19 cellular contexts compared by ENCODE assay signal in the genomic region with DNA sequence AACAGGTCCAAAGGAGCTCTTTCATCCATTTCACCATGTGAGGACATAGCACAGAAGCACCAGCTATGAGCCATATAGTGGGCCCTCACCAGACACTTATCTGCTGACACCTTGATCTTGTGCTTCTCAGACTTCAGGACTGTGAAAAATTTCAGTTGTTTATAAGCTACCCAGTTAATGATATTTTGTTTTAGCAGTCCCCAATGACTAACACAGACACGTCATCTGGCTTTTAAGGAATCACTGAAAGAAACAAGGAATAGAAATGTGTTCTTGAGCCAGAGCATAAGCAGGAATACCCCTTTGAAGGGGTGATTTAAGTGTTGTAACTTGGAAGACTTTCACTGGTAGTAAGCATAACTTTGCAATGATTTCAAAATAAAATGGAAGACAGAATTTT.
DNase-seq lines count a peak whose midpoint lies in the region; ATAC-seq and TF ChIP-seq lines count a peak whose summit lies in the region.
"Had no signal": no experiment of that assay in that cellular context is flagged by ENCODE, and none has a peak within 500 bp of the region (broad histone marks: within the 10 kb centered on the region; RNA-seq: fewer than 3 reads in every experiment).

No MANE protein-coding gene starts in this region.

- peak; percentile 73 for DNase-seq in ELR (ENCODE audit: low read depth)
- DNase-seq in M059J (ENCODE audit: low read depth), result peak; percentile 81
- DNase-seq in epithelial cell of proximal tubule (ENCODE audit: low read depth), result peak; percentile 9
- peak; percentile 57 for DNase-seq in mesenchymal stem cell
- DNase-seq in omental fat pad (ENCODE audit: low spot score), result no peak
- no peak for DNase-seq in activated CD8-positive, alpha-beta memory T cell treated with anti-CD3 and anti-CD28 coated beads, Interleukin-2, amount 50 U/mL, for 48 hours
- DNase-seq: 8988T, DND-41, GF-D8, HFFc6, KBM-7, NCI-H1417 treated with DMSO at 0.1 percent for 48 hours, NCI-H187 treated with DMSO at 0.1 percent for 48 hours, NCI-H2227 treated with DMSO at 0.1 percent for 48 hours, NCI-H510A treated with DMSO at 0.1 percent for 48 hours, NCI-H774, Right ventricle myocardium superior had no signal

- H3K4ac ChIP-seq in mesenchymal stem cell (ENCODE audit: low read depth in 1 of 2, low read length in 2 of 2), result no peak overlapping the region

- no peak overlapping the region for H3K4me3 ChIP-seq in epithelial cell of proximal tubule (ENCODE audit: low read depth, low read length)
- H3K4me3 ChIP-seq in mesenchymal stem cell (ENCODE audit: insufficient read depth in 1 of 2, low read depth in 1 of 2, low read length in 2 of 2), result no peak overlapping the region

- no peak overlapping the region for H2BK120ac ChIP-seq in mesenchymal stem cell (ENCODE audit: low read depth, low read length)

- H3K4me1 ChIP-seq in mesenchymal stem cell (ENCODE audit: control insufficient read depth, insufficient read depth, low read depth, low read length), result no peaks in the 10 kb centered on the region

- H3K27ac ChIP-seq in mesenchymal stem cell (ENCODE audit: low read length, poor library complexity, severe bottlenecking), result no peak overlapping the region

- no peak overlapping the region for H3K14ac ChIP-seq in mesenchymal stem cell (ENCODE audit: low read length in 2 of 2)

- H2BK12ac ChIP-seq in mesenchymal stem cell (ENCODE audit: low read length in 2 of 2), result no peak overlapping the region

- H4K8ac ChIP-seq in mesenchymal stem cell (ENCODE audit: low read length), result no peak overlapping the region

- no peak overlapping the region for H3K23ac ChIP-seq in mesenchymal stem cell (ENCODE audit: low read length in 2 of 2)

- H3K27me3 ChIP-seq in mesenchymal stem cell (ENCODE audit: control insufficient read depth in 1 of 2, insufficient read depth in 1 of 2, low read length in 2 of 2), result no peaks in the 10 kb centered on the region

- no peaks in the 10 kb centered on the region for H3K79me1 ChIP-seq in mesenchymal stem cell (replicated peaks; ENCODE audit: low read length, poor library complexity, severe bottlenecking)

- no peaks in the 10 kb centered on the region for H3K36me3 ChIP-seq in mesenchymal stem cell (ENCODE audit: control insufficient read depth in 1 of 2, insufficient read depth in 2 of 2, low read depth in 1 of 2, low read length in 2 of 2)

- no peak overlapping the region for H4K91ac ChIP-seq in mesenchymal stem cell (ENCODE audit: low read length)

- H3K9me3 ChIP-seq in mesenchymal stem cell (ENCODE audit: control insufficient read depth, low read length), result no peaks in the 10 kb centered on the region

- no peak overlapping the region for H3K9ac ChIP-seq in mesenchymal stem cell (ENCODE audit: low read length)

- H2AFZ ChIP-seq in mesenchymal stem cell (ENCODE audit: low read depth, low read length), result no peak overlapping the region

- no peak overlapping the region for H2BK5ac ChIP-seq in mesenchymal stem cell (ENCODE audit: low read depth, low read length, poor library complexity, severe bottlenecking)

- 46% methylated on average over 1 of the region's 1 CpG for WGBS in mesenchymal stem cell

- H3K4me2 ChIP-seq in mesenchymal stem cell (ENCODE audit: low read length, poor library complexity, severe bottlenecking), result no peak overlapping the region

- ATAC-seq in omental fat pad (ENCODE audit: low FRiP score) (no peak), GM21526 (IDR thresholded peaks at IDR 0.05; ENCODE audit: low FRiP score, unreplicated experiment) (no peak), GM19452 (IDR thresholded peaks at IDR 0.05; ENCODE audit: unreplicated experiment) (no peak)

- H3K18ac ChIP-seq in mesenchymal stem cell (ENCODE audit: low read depth in 1 of 2, low read length in 2 of 2), result no peak overlapping the region

- H2BK15ac ChIP-seq in mesenchymal stem cell (ENCODE audit: low read depth, poor library complexity, severe bottlenecking), result no peak overlapping the region

- TF ChIP-seq CTCF in epithelial cell of proximal tubule (conservative IDR thresholded peaks at IDR 0.05; ENCODE audit: low read depth, low read length) (no peak), omental fat pad (IDR thresholded peaks at IDR 0.05) (no peak)

- no peak overlapping the region for H2AK5ac ChIP-seq in mesenchymal stem cell (ENCODE audit: low read length, severe bottlenecking)

Comparison
In these comparisons a context has a peak if more than half of its experiments do, and no peak if none do; other contexts are left out.
1. DNase-seq: peak in ELR (single experiment), M059J (single experiment), epithelial cell of proximal tubule (single experiment) and mesenchymal stem cell (single experiment); none in omental fat pad (single experiment) and activated CD8-positive, alpha-beta memory T cell treated with anti-CD3 and anti-CD28 coated beads, Interleukin-2, amount 50 U/mL, for 48 hours (single experiment).